In genomic region chrX:127313638-127314037, GRCh38 we compare ENCODE assay signal across 26 cellular contexts.
DNase-seq lines count a peak whose midpoint lies in the region; ATAC-seq, FAIRE-seq and TF ChIP-seq lines count a peak whose summit lies in the region.
"Had no signal": no experiment of that assay in that cellular context is flagged by ENCODE, and none has a peak within 500 bp of the region (broad histone marks: within the 10 kb centered on the region; RNA-seq: fewer than 3 reads in every experiment).

No MANE protein-coding gene starts in this region.

- no peak overlapping the region for H4K8ac ChIP-seq in H1 (ENCODE audit: extremely low read depth, insufficient read depth, low read length)

- H2BK12ac ChIP-seq in H1 (ENCODE audit: low read depth, low read length): no peak overlapping the region

- H3K4ac ChIP-seq in H1 (replicated peaks; ENCODE audit: insufficient read length, low read depth, low read length): no peak overlapping the region

- no peak overlapping the region for H3K4me2 ChIP-seq in A549
- no peak overlapping the region for H3K4me2 ChIP-seq in K562 (ENCODE audit: insufficient read depth, low read length)
- no peak overlapping the region for H3K4me2 ChIP-seq in H1 (ENCODE audit: insufficient read depth in 1 of 2, low read depth in 2 of 2, low read length in 2 of 2)
- H3K4me2 ChIP-seq: BLaER1 had no signal

- no peaks in the 10 kb centered on the region for H4K20me1 ChIP-seq in K562 (replicated peaks; ENCODE audit: control insufficient read depth, insufficient read depth, low read length)
- H4K20me1 ChIP-seq in H1 (replicated peaks in 1 of 2; ENCODE audit: control insufficient read depth in 1 of 2, insufficient read depth in 2 of 2, low read length in 2 of 2): no peaks in the 10 kb centered on the region
- H4K20me1 ChIP-seq: BLaER1 had no signal

- no peak overlapping the region for H2AK5ac ChIP-seq in H1 (ENCODE audit: low read depth, low read length)

- no peaks in the 10 kb centered on the region for H3K79me2 ChIP-seq in K562 (ENCODE audit: control insufficient read depth, insufficient read depth, low read length)
- H3K79me2 ChIP-seq in H1 (ENCODE audit: control insufficient read depth in 1 of 2, insufficient read depth in 2 of 2, low read length in 2 of 2): no peaks in the 10 kb centered on the region

- no peak overlapping the region for H2BK15ac ChIP-seq in H1 (ENCODE audit: low read length)

- H3K27me3 ChIP-seq in K562 (ENCODE audit: control insufficient read depth in 2 of 2, insufficient read depth in 2 of 2, low read length in 2 of 2): no peaks in the 10 kb centered on the region
- H3K27me3 ChIP-seq in H1 (replicated peaks in 1 of 4; ENCODE audit: control insufficient read depth in 3 of 4, extremely low read depth in 1 of 4, insufficient read depth in 3 of 4, low read length in 3 of 4): no peaks in the 10 kb centered on the region
- H3K27me3 ChIP-seq: BE2C had no signal

- 3% methylated on average over 1 of the region's 1 CpG for WGBS in A549 (ENCODE audit: missing lambda C conversion rate)
- WGBS in K562 (ENCODE audit: insufficient coverage, low coverage, missing lambda C conversion rate): 0% methylated on average over 1 of the region's 1 CpG
- WGBS in H1 (ENCODE audit: extremely low coverage in 1 of 2, insufficient coverage in 1 of 2, insufficient read length in 1 of 2, insufficient replicate concordance in 2 of 2, low coverage in 1 of 2, low lambda C conversion rate in 2 of 2, missing lambda C conversion rate in 1 of 2), 2 experiments: 100% methylated on average over 1 of the region's 1 CpG; no CpG with 5 or more reads in 1 of the 2 experiments

- CTCF ChIA-PET in A549 (lab: Yijun Ruan, JAX): no interaction called here
- CTCF ChIA-PET in K562 (lab: Yijun Ruan, JAX; ENCODE audit: low intra/inter-chr PET ratio): no interaction called here
- CTCF ChIA-PET in H1 (lab: Charles Lee; ENCODE audit: partially characterized antibody): no interaction called here

- FAIRE-seq in A549 (lab: Jason Lieb, UNC): no peak
- no peak for FAIRE-seq in K562 (lab: Jason Lieb, UNC)
- no peak for FAIRE-seq in H1 (lab: Jason Lieb, UNC)
- FAIRE-seq: GM12878, GM12892, GM18507 had no signal

- H3K9me3 ChIP-seq in A549 (no peaks in the 10 kb centered on the region), K562 (replicated peaks; ENCODE audit: control insufficient read depth, insufficient read depth, low read depth, low read length) (no peaks in the 10 kb centered on the region), H1 (ENCODE audit: insufficient read depth in 2 of 2, low read depth in 1 of 2, low read length in 1 of 2) (no peaks in the 10 kb centered on the region)
- H3K9me3 ChIP-seq: BE2C, BLaER1 had no signal

- TF ChIP-seq CTCF in A549 (IDR thresholded peaks at IDR 0.05) (no peak), K562 (IDR thresholded peaks at IDR 0.05 in 2 of 3, conservative IDR thresholded peaks at IDR 0.05 in 1 of 3; ENCODE audit: insufficient read depth in 2 of 3, low read depth in 1 of 3, low read length in 3 of 3) (no peak), H1 (IDR thresholded peaks at IDR 0.05; ENCODE audit: control extremely low read depth in 1 of 3, insufficient read depth in 1 of 3, low read depth in 1 of 3, low read length in 3 of 3) (no peak)

- no peak overlapping the region for H4K91ac ChIP-seq in H1 (replicated peaks; ENCODE audit: insufficient read length, low read length)

- no peak for TF ChIP-seq POLR2A in A549 (IDR thresholded peaks at IDR 0.05; ENCODE audit: low read length)
- TF ChIP-seq POLR2A in K562 (conservative IDR thresholded peaks at IDR 0.05): no peak
- no peak for TF ChIP-seq POLR2A in H1 (IDR thresholded peaks at IDR 0.05; ENCODE audit: control extremely low read depth in 1 of 2, low read depth in 2 of 2, low read length in 2 of 2)
- no peak for TF ChIP-seq POLR2A in erythroblast (IDR thresholded peaks at IDR 0.05; ENCODE audit: low read length)

- no peaks in the 10 kb centered on the region for H3K9me1 ChIP-seq in K562 (ENCODE audit: control insufficient read depth, insufficient read depth, low read length)

- no peak overlapping the region for H3K56ac ChIP-seq in H1 (replicated peaks; ENCODE audit: insufficient read length, low read depth, low read length)

- H3K4me3 ChIP-seq in A549 (no peak overlapping the region), K562 (no peak overlapping the region), H1 (ENCODE audit: extremely low read depth in 1 of 4, insufficient read depth in 2 of 4, low read depth in 3 of 4, low read length in 4 of 4) (no peak overlapping the region)
- H3K4me3 ChIP-seq: BLaER1, GM12878 had no signal

- H3K36me3 ChIP-seq in K562 (ENCODE audit: control insufficient read depth, insufficient read depth, low read length) (no peaks in the 10 kb centered on the region), H1 (ENCODE audit: control insufficient read depth in 2 of 4, insufficient read depth in 4 of 4, low read length in 3 of 4) (no peaks in the 10 kb centered on the region)
- H3K36me3 ChIP-seq: BE2C, BLaER1 had no signal

- no peaks in the 10 kb centered on the region for H3K4me1 ChIP-seq in A549
- H3K4me1 ChIP-seq in K562 (replicated peaks in 1 of 2; ENCODE audit: control insufficient read depth in 2 of 2, insufficient read depth in 2 of 2, low read length in 2 of 2): no peaks in the 10 kb centered on the region
- H3K4me1 ChIP-seq in H1 (replicated peaks in 1 of 4; ENCODE audit: control insufficient read depth in 3 of 4, insufficient read depth in 4 of 4, low read length in 3 of 4): no peaks in the 10 kb centered on the region
- H3K4me1 ChIP-seq: BE2C, BLaER1 had no signal

- no peak overlapping the region for H2BK5ac ChIP-seq in H1 (ENCODE audit: low read depth, low read length)

- no peak overlapping the region for H2BK120ac ChIP-seq in H1 (replicated peaks; ENCODE audit: low read depth, low read length)

- H3K14ac ChIP-seq in H1 (ENCODE audit: insufficient read length): no peak overlapping the region

- TF ChIP-seq EP300 in A549 (IDR thresholded peaks at IDR 0.05) (no peak), K562 (IDR thresholded peaks at IDR 0.05; ENCODE audit: low read length) (no peak), H1 (IDR thresholded peaks at IDR 0.05; ENCODE audit: borderline replicate concordance in 1 of 2, low read depth in 2 of 2, low read length in 2 of 2) (no peak)

- no peaks in the 10 kb centered on the region for H3K23me2 ChIP-seq in H1 (ENCODE audit: low read depth, low read length)

- ATAC-seq in A549: no peak
- no peak for ATAC-seq in K562
- ATAC-seq: GM12878 had no signal

- DNase-seq in NCI-H82 (lab: John Stamatoyannopoulos, UW) (peak; percentile 0), NCI-H82 treated with DMSO at 0.1 percent for 48 hours (lab: John Stamatoyannopoulos, UW; ENCODE audit: unreplicated experiment) (no peak), A549 (ENCODE audit: low read depth in 1 of 2, low spot score in 1 of 2) (no peak), K562 (ENCODE audit: extremely low read depth in 1 of 4, low spot score in 3 of 4) (no peak), H1 (ENCODE audit: low read depth in 1 of 2, low spot score in 2 of 2) (no peak), OCI-M2 (lab: John Stamatoyannopoulos, UW; ENCODE audit: unreplicated experiment) (no peak), erythroblast (lab: John Stamatoyannopoulos, UW) (no peak)
- DNase-seq: ACHN; BE2C; C1 segment of cervical spinal cord; CD4-positive, alpha-beta memory T cell; CD4-positive, CD25-positive, alpha-beta regulatory T cell; CD8-positive, alpha-beta memory T cell; COR-L47; DMS 273 treated with DMSO at 0.1 percent for 48 hours; DMS153; DMS53; DMS79; DND-41; EL; GDM1 had no signal

- POLR2A ChIA-PET in A549 (lab: Yijun Ruan, JAX): no interaction called here
- POLR2A ChIA-PET in K562 (lab: Yijun Ruan, JAX): no interaction called here
- POLR2A ChIA-PET in H1 (lab: Charles Lee; ENCODE audit: partially characterized antibody): no interaction called here

- TF ChIP-seq RAD21 in A549 (conservative IDR thresholded peaks at IDR 0.05 in 1 of 2, IDR thresholded peaks at IDR 0.05 in 1 of 2) (no peak), K562 (CRISPR knock-in tag; conservative IDR thresholded peaks at IDR 0.05 in 1 of 2, IDR thresholded peaks at IDR 0.05 in 1 of 2) (no peak), H1 (IDR thresholded peaks at IDR 0.05 in 1 of 2, conservative IDR thresholded peaks at IDR 0.05 in 1 of 2; ENCODE audit: low read depth in 2 of 2, low read length in 2 of 2) (no peak)

- H3K27ac ChIP-seq in A549 (no peak overlapping the region), K562 (ENCODE audit: extremely low read depth, low read depth, low read length) (no peak overlapping the region), H1 (ENCODE audit: low read depth, low read length) (no peak overlapping the region)
- H3K27ac ChIP-seq: 22Rv1, BLaER1 had no signal

- no peak overlapping the region for H2BK20ac ChIP-seq in H1 (ENCODE audit: low read length)

- intact Hi-C loops in K562 (cut with micrococcal nuclease): no loop called here

- H4K5ac ChIP-seq in H1 (ENCODE audit: insufficient read length, low read depth, low read length): no peak overlapping the region

- H3K23ac ChIP-seq in H1 (ENCODE audit: insufficient read length): no peak overlapping the region

- H3K79me1 ChIP-seq in H1 (ENCODE audit: low read depth, low read length): no peaks in the 10 kb centered on the region

- BruUV-seq in K562 (replicated peaks; lab: Mats Ljungman, UMichigan): no TSS peak

- no peak overlapping the region for H3K18ac ChIP-seq in H1 (ENCODE audit: extremely low read depth, low read length)

- in situ Hi-C loops in K562 (cut with MboI): no loop called here

- H3K9ac ChIP-seq in K562 (ENCODE audit: insufficient read depth in 1 of 2, low read depth in 2 of 2, low read length in 2 of 2) (no peak overlapping the region), H1 (replicated peaks in 1 of 4; ENCODE audit: extremely low read depth in 1 of 4, low read depth in 3 of 4, low read length in 3 of 4) (no peak overlapping the region)
- H3K9ac ChIP-seq: BLaER1 had no signal

- H2AFZ ChIP-seq in K562 (ENCODE audit: low read depth, low read length) (no peak overlapping the region), H1 (ENCODE audit: low read length) (no peak overlapping the region)

TF ChIP-seq in A549, 52 proteins besides CTCF, POLR2A, EP300 and RAD21 (continues in another document):
- no peak for TF ChIP-seq FOXS1 (CRISPR knock-in tag; IDR thresholded peaks at IDR 0.05)

TF ChIP-seq in K562, 482 proteins besides CTCF, POLR2A, EP300 and RAD21 (continues in another document):
- peak; percentile 71 for TF ChIP-seq MAFG (tag; conservative IDR thresholded peaks at IDR 0.05)

TF ChIP-seq in H1, 55 proteins besides CTCF, POLR2A, EP300 and RAD21:
- peak; percentile 70; the same call in 1 of the 2 replicates for TF ChIP-seq MAFK (IDR thresholded peaks at IDR 0.05; ENCODE audit: low read depth, low read length)
- TF ChIP-seq KDM1A (IDR thresholded peaks at IDR 0.05; ENCODE audit: borderline replicate concordance, low read length): no peak
TF ChIP-seq in H1: peak in this region for 1.
